8 cellular contexts compared by ENCODE assay signal in genomic region chr20:47319517-47320252, GRCh38. TPM values are rescaled to one million over a fixed set of nuclear protein-coding genes. Genes with fewer than 3 reads are reported as not detected.
DNase-seq lines count a peak whose midpoint lies in the region; ATAC-seq, FAIRE-seq and TF ChIP-seq lines count a peak whose summit lies in the region.

No MANE protein-coding gene starts in this region.

- 7% methylated on average over 17 of the region's 17 CpGs for WGBS in smooth muscle cell (ENCODE audit: low lambda C conversion rate)

- H3K4me1 ChIP-seq in kidney (ENCODE audit: control insufficient read depth in 1 of 2, insufficient read depth in 1 of 2, low read depth in 1 of 2, low read length in 2 of 2) (peaks cover 58 to 72% of the 10 kb centered on the region in 2 donors), smooth muscle cell (ENCODE audit: low read depth) (peaks cover 52% of the 10 kb centered on the region)

- TF ChIP-seq CTCF in bronchial epithelial cell (IDR thresholded peaks at IDR 0.05; ENCODE audit: insufficient read depth, low read length, severe bottlenecking) (no peak), kidney (IDR thresholded peaks at IDR 0.05; ENCODE audit: borderline replicate concordance, extremely low read depth, insufficient read depth) (no peak), smooth muscle cell (IDR thresholded peaks at IDR 0.05; ENCODE audit: borderline replicate concordance, insufficient read depth, poor library complexity, severe bottlenecking) (no peak)

- peak overlapping the region; percentile 75 for H3K4me2 ChIP-seq in smooth muscle cell

- no peak overlapping the region for H2AFZ ChIP-seq in smooth muscle cell (ENCODE audit: low read depth)

- peaks cover 3% of the 10 kb centered on the region for H3K36me3 ChIP-seq in bronchial epithelial cell (ENCODE audit: control insufficient read depth, insufficient read depth, low read length)
- no peaks in the 10 kb centered on the region for H3K36me3 ChIP-seq in kidney (ENCODE audit: control insufficient read depth in 1 of 2, insufficient read depth in 2 of 2, low read length in 2 of 2)
- no peaks in the 10 kb centered on the region for H3K36me3 ChIP-seq in smooth muscle cell (ENCODE audit: low read depth)

- FAIRE-seq in bronchial epithelial cell (lab: Jason Lieb, UNC) (no peak), kidney (lab: Jason Lieb, UNC) (no peak)

- peaks cover 42% of the 10 kb centered on the region for H3F3A ChIP-seq in smooth muscle cell (ENCODE audit: low read depth)

- H4K20me1 ChIP-seq in smooth muscle cell (ENCODE audit: low read depth) = no peaks in the 10 kb centered on the region

- peaks cover 56% of the 10 kb centered on the region for H3K79me2 ChIP-seq in smooth muscle cell (ENCODE audit: low read depth)

- H3K9ac ChIP-seq in kidney (ENCODE audit: low read length in 2 of 2) (peak overlapping the region; percentile 51 to 89), smooth muscle cell (ENCODE audit: low read depth) (peak overlapping the region; percentile 89)

- H3K4me3 ChIP-seq in bronchial epithelial cell (ENCODE audit: low read depth, low read length) = peak overlapping the region; percentile 23
- peak overlapping the region; percentile 36 to 40 for H3K4me3 ChIP-seq in kidney (ENCODE audit: low read length in 2 of 2)
- peak overlapping the region; percentile 14 for H3K4me3 ChIP-seq in smooth muscle cell

- H3K27ac ChIP-seq in kidney (ENCODE audit: low read depth in 2 of 2, low read length in 2 of 2) = peak overlapping the region; percentile 94 to 99
- peak overlapping the region; percentile 99 for H3K27ac ChIP-seq in smooth muscle cell (ENCODE audit: low read depth)

- DNase-seq in DMS79 treated with DMSO at 0.1 percent for 48 hours (lab: John Stamatoyannopoulos, UW) (peak; percentile 86), NCI-H2107 treated with DMSO at 0.1 percent for 48 hours (lab: John Stamatoyannopoulos, UW; ENCODE audit: unreplicated experiment) (peak; percentile 45), bronchial epithelial cell (ENCODE audit: low read depth) (peak; percentile 85), kidney (peak; percentile 76), smooth muscle cell (lab: John Stamatoyannopoulos, UW; ENCODE audit: unreplicated experiment) (no peak)

- intact Hi-C loops in kidney (cut with DNase I) = loop anchor here (10.0 kb wide), 1 partner anchor 45 kb away; no protein-coding TSS in a partner anchor

- H3K27me3 ChIP-seq in bronchial epithelial cell (ENCODE audit: control insufficient read depth, insufficient read depth, low read length) (no peaks in the 10 kb centered on the region), smooth muscle cell (ENCODE audit: low read depth) (no peaks in the 10 kb centered on the region)

- H3K9me3 ChIP-seq in kidney (ENCODE audit: control insufficient read depth in 1 of 2, low read length in 2 of 2) (no peaks in the 10 kb centered on the region), smooth muscle cell (replicated peaks; ENCODE audit: low read depth) (no peaks in the 10 kb centered on the region)

- ATAC-seq in GM21423 (IDR thresholded peaks at IDR 0.05; ENCODE audit: unreplicated experiment) (no peak), GM19035 (IDR thresholded peaks at IDR 0.05; ENCODE audit: unreplicated experiment) (no peak)
- no peak for ATAC-seq in activated CD4-positive, CD25-positive, alpha-beta regulatory T cell treated with anti-CD3 and anti-CD28 coated beads, Interleukin-2, amount 50 U/mL, for 24 hours

RNA-seq across cellular contexts. Expression of gene ZMYND8, which starts 36.8 kb away (rescaled TPM):
- 13.4 and 14.7 TPM in 2 replicates for total RNA-seq in bronchial epithelial cell
- 37.5 TPM for total RNA-seq in kidney
- polyA plus RNA-seq in kidney (ENCODE audit: insufficient read depth, low read depth, low replicate concordance) = 10.5 TPM
- total RNA-seq in smooth muscle cell = 22.7 and 24.1 TPM in 2 replicates
- 14.7 and 15.2 TPM in 2 replicates for polyA plus RNA-seq in smooth muscle cell
